3 cellular contexts compared by ENCODE assay signal in the genomic region with DNA sequence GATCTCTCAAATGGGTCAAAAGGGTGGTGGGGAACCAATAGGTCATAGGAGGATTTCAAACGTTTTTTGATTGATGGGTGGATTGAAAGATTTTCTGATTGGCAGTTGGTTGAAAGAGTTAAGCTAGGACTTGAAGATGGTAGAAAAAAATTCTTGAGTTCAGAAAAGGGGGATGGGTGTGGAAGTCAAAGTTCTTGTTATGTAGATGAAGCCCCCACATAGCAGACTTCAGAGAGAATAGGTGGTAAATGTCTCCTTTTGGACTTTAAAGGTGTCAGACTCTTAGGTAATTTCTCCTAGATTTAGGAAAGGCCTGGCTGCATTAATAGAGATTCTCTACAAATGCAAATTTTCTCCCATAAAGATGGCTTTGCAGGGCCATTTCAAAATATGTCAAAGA.
TF ChIP-seq lines count a peak whose summit lies in the region.

No MANE protein-coding gene starts in this region.

TF ChIP-seq in GM23338, 12 proteins besides CTCF, POLR2A, EP300 and RAD21 (continues in another document):
- TF ChIP-seq, protein P1, sequence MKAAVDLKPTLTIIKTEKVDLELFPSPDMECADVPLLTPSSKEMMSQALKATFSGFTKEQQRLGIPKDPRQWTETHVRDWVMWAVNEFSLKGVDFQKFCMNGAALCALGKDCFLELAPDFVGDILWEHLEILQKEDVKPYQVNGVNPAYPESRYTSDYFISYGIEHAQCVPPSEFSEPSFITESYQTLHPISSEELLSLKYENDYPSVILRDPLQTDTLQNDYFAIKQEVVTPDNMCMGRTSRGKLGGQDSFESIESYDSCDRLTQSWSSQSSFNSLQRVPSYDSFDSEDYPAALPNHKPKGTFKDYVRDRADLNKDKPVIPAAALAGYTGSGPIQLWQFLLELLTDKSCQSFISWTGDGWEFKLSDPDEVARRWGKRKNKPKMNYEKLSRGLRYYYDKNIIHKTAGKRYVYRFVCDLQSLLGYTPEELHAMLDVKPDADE (IDR thresholded peaks at IDR 0.05): no peak
- TF ChIP-seq EZH2 (IDR thresholded peaks at IDR 0.05; ENCODE audit: low read depth, unreplicated experiment): no peak
- no peak for TF ChIP-seq POLR2AphosphoS5 (IDR thresholded peaks at IDR 0.05; ENCODE audit: low read depth)

TF ChIP-seq in WTC11, 78 proteins besides CTCF, POLR2A, EP300 and RAD21 (continued from another document):
- TF ChIP-seq ERG (CRISPR knock-in tag; IDR thresholded peaks at IDR 0.05) (no peak), OVOL2 (CRISPR knock-in tag; IDR thresholded peaks at IDR 0.05; ENCODE audit: borderline replicate concordance) (no peak), HMGA2 (CRISPR knock-in tag; IDR thresholded peaks at IDR 0.05) (no peak), JUN (CRISPR knock-in tag; IDR thresholded peaks at IDR 0.05) (no peak), ELF4 (CRISPR knock-in tag; IDR thresholded peaks at IDR 0.05; ENCODE audit: low read depth) (no peak), FOXJ3 (CRISPR knock-in tag; IDR thresholded peaks at IDR 0.05; ENCODE audit: borderline replicate concordance) (no peak), IRF2 (CRISPR knock-in tag; IDR thresholded peaks at IDR 0.05; ENCODE audit: borderline replicate concordance, low read depth) (no peak), NR3C1 (CRISPR knock-in tag; conservative IDR thresholded peaks at IDR 0.05; ENCODE audit: low read depth) (no peak), ZNF219 (CRISPR knock-in tag; IDR thresholded peaks at IDR 0.05; ENCODE audit: borderline replicate concordance) (no peak), KAT7 (CRISPR knock-in tag; IDR thresholded peaks at IDR 0.05; ENCODE audit: borderline replicate concordance) (no peak), TEAD1 (CRISPR knock-in tag; IDR thresholded peaks at IDR 0.05) (no peak), SMAD4 (CRISPR knock-in tag; IDR thresholded peaks at IDR 0.05) (no peak)
- TF ChIP-seq, protein P2, sequence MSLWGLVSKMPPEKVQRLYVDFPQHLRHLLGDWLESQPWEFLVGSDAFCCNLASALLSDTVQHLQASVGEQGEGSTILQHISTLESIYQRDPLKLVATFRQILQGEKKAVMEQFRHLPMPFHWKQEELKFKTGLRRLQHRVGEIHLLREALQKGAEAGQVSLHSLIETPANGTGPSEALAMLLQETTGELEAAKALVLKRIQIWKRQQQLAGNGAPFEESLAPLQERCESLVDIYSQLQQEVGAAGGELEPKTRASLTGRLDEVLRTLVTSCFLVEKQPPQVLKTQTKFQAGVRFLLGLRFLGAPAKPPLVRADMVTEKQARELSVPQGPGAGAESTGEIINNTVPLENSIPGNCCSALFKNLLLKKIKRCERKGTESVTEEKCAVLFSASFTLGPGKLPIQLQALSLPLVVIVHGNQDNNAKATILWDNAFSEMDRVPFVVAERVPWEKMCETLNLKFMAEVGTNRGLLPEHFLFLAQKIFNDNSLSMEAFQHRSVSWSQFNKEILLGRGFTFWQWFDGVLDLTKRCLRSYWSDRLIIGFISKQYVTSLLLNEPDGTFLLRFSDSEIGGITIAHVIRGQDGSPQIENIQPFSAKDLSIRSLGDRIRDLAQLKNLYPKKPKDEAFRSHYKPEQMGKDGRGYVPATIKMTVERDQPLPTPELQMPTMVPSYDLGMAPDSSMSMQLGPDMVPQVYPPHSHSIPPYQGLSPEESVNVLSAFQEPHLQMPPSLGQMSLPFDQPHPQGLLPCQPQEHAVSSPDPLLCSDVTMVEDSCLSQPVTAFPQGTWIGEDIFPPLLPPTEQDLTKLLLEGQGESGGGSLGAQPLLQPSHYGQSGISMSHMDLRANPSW (CRISPR knock-in tag; conservative IDR thresholded peaks at IDR 0.05; ENCODE audit: low read depth): no peak
- TF ChIP-seq, protein P3, sequence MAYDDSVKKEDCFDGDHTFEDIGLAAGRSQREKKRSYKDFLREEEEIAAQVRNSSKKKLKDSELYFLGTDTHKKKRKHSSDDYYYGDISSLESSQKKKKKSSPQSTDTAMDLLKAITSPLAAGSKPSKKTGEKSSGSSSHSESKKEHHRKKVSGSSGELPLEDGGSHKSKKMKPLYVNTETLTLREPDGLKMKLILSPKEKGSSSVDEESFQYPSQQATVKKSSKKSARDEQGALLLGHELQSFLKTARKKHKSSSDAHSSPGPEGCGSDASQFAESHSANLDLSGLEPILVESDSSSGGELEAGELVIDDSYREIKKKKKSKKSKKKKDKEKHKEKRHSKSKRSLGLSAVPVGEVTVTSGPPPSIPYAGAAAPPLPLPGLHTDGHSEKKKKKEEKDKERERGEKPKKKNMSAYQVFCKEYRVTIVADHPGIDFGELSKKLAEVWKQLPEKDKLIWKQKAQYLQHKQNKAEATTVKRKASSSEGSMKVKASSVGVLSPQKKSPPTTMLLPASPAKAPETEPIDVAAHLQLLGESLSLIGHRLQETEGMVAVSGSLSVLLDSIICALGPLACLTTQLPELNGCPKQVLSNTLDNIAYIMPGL (CRISPR knock-in tag; IDR thresholded peaks at IDR 0.05): no peak
- TF ChIP-seq, protein P4, sequence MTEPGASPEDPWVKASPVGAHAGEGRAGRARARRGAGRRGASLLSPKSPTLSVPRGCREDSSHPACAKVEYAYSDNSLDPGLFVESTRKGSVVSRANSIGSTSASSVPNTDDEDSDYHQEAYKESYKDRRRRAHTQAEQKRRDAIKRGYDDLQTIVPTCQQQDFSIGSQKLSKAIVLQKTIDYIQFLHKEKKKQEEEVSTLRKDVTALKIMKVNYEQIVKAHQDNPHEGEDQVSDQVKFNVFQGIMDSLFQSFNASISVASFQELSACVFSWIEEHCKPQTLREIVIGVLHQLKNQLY (CRISPR knock-in tag; IDR thresholded peaks at IDR 0.05): no peak

TF ChIP-seq in HEK293T, 16 proteins besides CTCF, POLR2A, EP300 and RAD21 (continued from another document):
- TF ChIP-seq, protein P5, sequence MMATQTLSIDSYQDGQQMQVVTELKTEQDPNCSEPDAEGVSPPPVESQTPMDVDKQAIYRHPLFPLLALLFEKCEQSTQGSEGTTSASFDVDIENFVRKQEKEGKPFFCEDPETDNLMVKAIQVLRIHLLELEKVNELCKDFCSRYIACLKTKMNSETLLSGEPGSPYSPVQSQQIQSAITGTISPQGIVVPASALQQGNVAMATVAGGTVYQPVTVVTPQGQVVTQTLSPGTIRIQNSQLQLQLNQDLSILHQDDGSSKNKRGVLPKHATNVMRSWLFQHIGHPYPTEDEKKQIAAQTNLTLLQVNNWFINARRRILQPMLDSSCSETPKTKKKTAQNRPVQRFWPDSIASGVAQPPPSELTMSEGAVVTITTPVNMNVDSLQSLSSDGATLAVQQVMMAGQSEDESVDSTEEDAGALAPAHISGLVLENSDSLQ (IDR thresholded peaks at IDR 0.05): no peak; the same call in 1 of the 2 replicates
- TF ChIP-seq SP1 (IDR thresholded peaks at IDR 0.05): no peak
TF ChIP-seq in HEK293T: peak in this region for 0.
